ENCODE assay signal across 1 cellular context in the genomic region with DNA sequence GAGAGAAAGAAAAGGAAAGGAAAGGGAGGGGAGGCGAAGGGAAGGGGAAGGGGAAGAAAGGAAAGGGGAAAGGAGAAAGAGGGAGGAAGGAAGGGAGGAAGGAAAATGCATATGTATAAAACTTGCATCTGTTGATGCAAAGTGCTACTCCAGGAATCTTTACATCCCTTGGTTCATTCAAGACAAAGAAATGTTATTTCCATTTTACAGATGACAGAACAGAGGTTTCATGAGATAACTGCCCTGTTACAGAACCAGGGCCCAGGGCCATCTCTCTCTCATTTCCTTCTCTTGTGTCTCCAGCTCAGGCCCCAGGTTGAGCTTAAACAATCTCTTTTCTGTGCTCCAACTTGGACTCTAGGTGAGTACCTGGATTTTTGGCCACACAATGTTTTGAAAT.
A peak's percentile ranks its signal among the peaks of the same experiment; 100 is the strongest.
TF ChIP-seq lines count a peak whose summit lies in the region.

No MANE protein-coding gene starts in this region.

TF ChIP-seq in HepG2, 621 proteins besides CTCF, POLR2A, EP300 and RAD21:
- TF ChIP-seq TMF1 (CRISPR knock-in tag; IDR thresholded peaks at IDR 0.05; ENCODE audit: low read depth): no peak
- 0 out of 2 replicates have a peak, but pooled peaks have one; percentile 63 for TF ChIP-seq ZNF629 (CRISPR knock-in tag; conservative IDR thresholded peaks at IDR 0.05)
- TF ChIP-seq HNRNPK (IDR thresholded peaks at IDR 0.05; ENCODE audit: low read depth, low read length, poor library complexity, severe bottlenecking): peak; percentile 88
- TF ChIP-seq, protein P1, sequence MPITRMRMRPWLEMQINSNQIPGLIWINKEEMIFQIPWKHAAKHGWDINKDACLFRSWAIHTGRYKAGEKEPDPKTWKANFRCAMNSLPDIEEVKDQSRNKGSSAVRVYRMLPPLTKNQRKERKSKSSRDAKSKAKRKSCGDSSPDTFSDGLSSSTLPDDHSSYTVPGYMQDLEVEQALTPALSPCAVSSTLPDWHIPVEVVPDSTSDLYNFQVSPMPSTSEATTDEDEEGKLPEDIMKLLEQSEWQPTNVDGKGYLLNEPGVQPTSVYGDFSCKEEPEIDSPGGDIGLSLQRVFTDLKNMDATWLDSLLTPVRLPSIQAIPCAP (CRISPR knock-in tag; IDR thresholded peaks at IDR 0.05; ENCODE audit: low read depth): no peak
